1 cellular context compared by ENCODE assay signal in genomic region chr18:9506046-9506792, GRCh38.
TF ChIP-seq lines count a peak whose summit lies in the region.

No MANE protein-coding gene starts in this region.

TF ChIP-seq in IMR-90, 13 proteins besides CTCF, POLR2A, EP300 and RAD21 (continued from another document):
- no peak for TF ChIP-seq MAFK (IDR thresholded peaks at IDR 0.05; ENCODE audit: low read depth, low read length)
- no peak for TF ChIP-seq USF2 (IDR thresholded peaks at IDR 0.05; ENCODE audit: low read depth, low read length)
